11 cellular contexts compared by ENCODE assay signal in the genomic region with DNA sequence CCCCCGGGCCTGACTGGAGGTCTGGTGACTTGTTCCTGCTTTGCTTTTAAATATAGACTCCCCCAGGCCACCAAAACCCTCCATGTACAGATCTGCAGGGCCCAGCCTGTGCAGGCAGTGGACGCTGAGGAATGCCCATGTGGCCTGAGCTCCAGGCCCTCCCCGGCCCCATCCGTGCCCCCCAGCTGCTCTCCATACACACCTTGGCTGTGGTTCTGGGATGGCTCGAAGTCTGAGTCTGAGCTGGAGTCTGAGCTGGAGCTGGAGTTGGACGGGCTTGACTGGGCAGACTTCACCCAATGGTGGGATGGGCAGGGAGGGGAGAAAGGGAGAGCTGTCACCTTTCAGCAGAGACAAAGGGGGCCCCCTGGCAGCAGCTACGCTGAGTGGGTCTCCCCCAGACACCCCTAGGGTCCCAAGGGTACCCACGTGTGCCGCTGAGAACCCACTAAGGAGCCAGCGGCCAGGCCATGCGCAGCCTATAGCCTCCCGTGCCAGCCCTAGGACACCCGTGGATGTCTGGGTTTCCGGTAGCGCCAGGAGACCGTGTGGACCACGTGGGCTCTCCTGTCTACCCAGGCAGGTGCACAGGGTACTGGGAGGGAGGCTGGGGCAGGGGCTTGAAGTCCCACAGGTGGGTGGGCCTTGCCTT.
DNase-seq lines count a peak whose midpoint lies in the region; ATAC-seq and TF ChIP-seq lines count a peak whose summit lies in the region.
"Had no signal": no experiment of that assay in that cellular context is flagged by ENCODE, and none has a peak within 500 bp of the region (broad histone marks: within the 10 kb centered on the region; RNA-seq: fewer than 3 reads in every experiment).

No MANE protein-coding gene starts in this region.

- H3K9me2 ChIP-seq in neural cell (ENCODE audit: insufficient read depth, low read length), result no peaks in the 10 kb centered on the region

- no peaks in the 10 kb centered on the region for H3F3A ChIP-seq in neural cell (ENCODE audit: insufficient read depth, low read length, poor library complexity, severe bottlenecking)

- H3K4me1 ChIP-seq in left ventricle myocardium inferior (peaks cover 58% of the 10 kb centered on the region), vagina (peaks cover 48% of the 10 kb centered on the region)

- no peaks in the 10 kb centered on the region for H4K20me1 ChIP-seq in neural cell (ENCODE audit: insufficient read depth)

- no peak for TF ChIP-seq EP300 in neural cell (conservative IDR thresholded peaks at IDR 0.05; ENCODE audit: poor library complexity, severe bottlenecking)

- no peaks in the 10 kb centered on the region for H3K9me3 ChIP-seq in left ventricle myocardium inferior (replicated peaks)
- H3K9me3 ChIP-seq in neural cell (ENCODE audit: low read length), result no peaks in the 10 kb centered on the region
- no peaks in the 10 kb centered on the region for H3K9me3 ChIP-seq in vagina
- H3K9me3 ChIP-seq: neutrophil had no signal

- H3K36me3 ChIP-seq in left ventricle myocardium inferior, result peaks cover 45% of the 10 kb centered on the region
- H3K36me3 ChIP-seq in neural cell (ENCODE audit: insufficient read depth, low read length), result no peaks in the 10 kb centered on the region
- peaks cover 0 to 23% of the 10 kb centered on the region in 2 donors for H3K36me3 ChIP-seq in vagina

- H3K27ac ChIP-seq in left ventricle myocardium inferior (replicated peaks) (peak overlapping the region; percentile 29), neural cell (ENCODE audit: low read length) (peak overlapping the region; percentile 96), vagina (peak overlapping the region; percentile 7)
- H3K27ac ChIP-seq: neutrophil had no signal

- peak; percentile 1 for ATAC-seq in Right ventricle myocardium inferior
- ATAC-seq in left cardiac atrium, result no peak
- ATAC-seq in GM18909 (IDR thresholded peaks at IDR 0.05; ENCODE audit: poor library complexity, unreplicated experiment), result no peak

- DNase-seq in Right ventricle myocardium inferior (ENCODE audit: missing footprints) (peak; percentile 66), left cardiac atrium (no peak), left ventricle myocardium inferior (no peak), vagina (ENCODE audit: extremely low spot score in 2 of 2) (no peak), foreskin melanocyte (no peak), NCI-H774 (lab: John Stamatoyannopoulos, UW) (no peak)
- DNase-seq: cortex of kidney had no signal

- H2AFZ ChIP-seq in neural cell (ENCODE audit: low read depth, low read length), result peak overlapping the region; percentile 40

- H3K27me3 ChIP-seq in left ventricle myocardium inferior (ENCODE audit: low read depth) (no peaks in the 10 kb centered on the region), neural cell (ENCODE audit: insufficient read depth, low read depth, low read length) (no peaks in the 10 kb centered on the region), vagina (no peaks in the 10 kb centered on the region)
- H3K27me3 ChIP-seq: neutrophil had no signal

- intact Hi-C loops in Right ventricle myocardium inferior (cut with DNase I) (loop anchor here (1.0 to 10.0 kb wide), 3 partner anchors 62 to 173 kb away; no protein-coding TSS in a partner anchor), left cardiac atrium (cut with DNase I) (loop anchor here (2.0 to 5.0 kb wide), 2 partner anchors 79 to 81 kb away; no protein-coding TSS in a partner anchor), left ventricle myocardium inferior (cut with micrococcal nuclease) (loop anchor here (5.0 kb wide), 1 partner anchor 84 kb away; no protein-coding TSS in a partner anchor), vagina (cut with DNase I) (loop anchor here (5.0 to 10.0 kb wide), 2 partner anchors 64 to 147 kb away; a partner anchor contains a TSS)

- peak overlapping the region; percentile 89 for H3K4me2 ChIP-seq in neural cell (ENCODE audit: low read length)

- peak overlapping the region; percentile 89 for H3K9ac ChIP-seq in neural cell (ENCODE audit: low read length)

- no peak for TF ChIP-seq RAD21 in neural cell (conservative IDR thresholded peaks at IDR 0.05)

- peaks cover 14% of the 10 kb centered on the region for H3K79me2 ChIP-seq in neural cell (replicated peaks; ENCODE audit: insufficient read depth, low read length)

- H3K4me3 ChIP-seq in left ventricle myocardium inferior, result no peak overlapping the region
- H3K4me3 ChIP-seq in neural cell (ENCODE audit: low read length), result peak overlapping the region; percentile 80
- H3K4me3 ChIP-seq in vagina, result no peak overlapping the region
- H3K4me3 ChIP-seq: lung had no signal

- TF ChIP-seq POLR2A in vagina (IDR thresholded peaks at IDR 0.05), result no peak

- TF ChIP-seq CTCF in left ventricle myocardium inferior (IDR thresholded peaks at IDR 0.05; ENCODE audit: borderline replicate concordance) (no peak), neural cell (IDR thresholded peaks at IDR 0.05; ENCODE audit: poor library complexity, severe bottlenecking) (no peak), vagina (IDR thresholded peaks at IDR 0.05) (no peak)

TF ChIP-seq in neural cell, 6 proteins besides CTCF, POLR2A, EP300 and RAD21:
- TF ChIP-seq TAF1 (IDR thresholded peaks at IDR 0.05; ENCODE audit: low read depth), result no peak
- TF ChIP-seq EZH2 (IDR thresholded peaks at IDR 0.05; ENCODE audit: borderline replicate concordance, insufficient read depth, low read length, poor library complexity, severe bottlenecking), result no peak
- TF ChIP-seq, protein P1, sequence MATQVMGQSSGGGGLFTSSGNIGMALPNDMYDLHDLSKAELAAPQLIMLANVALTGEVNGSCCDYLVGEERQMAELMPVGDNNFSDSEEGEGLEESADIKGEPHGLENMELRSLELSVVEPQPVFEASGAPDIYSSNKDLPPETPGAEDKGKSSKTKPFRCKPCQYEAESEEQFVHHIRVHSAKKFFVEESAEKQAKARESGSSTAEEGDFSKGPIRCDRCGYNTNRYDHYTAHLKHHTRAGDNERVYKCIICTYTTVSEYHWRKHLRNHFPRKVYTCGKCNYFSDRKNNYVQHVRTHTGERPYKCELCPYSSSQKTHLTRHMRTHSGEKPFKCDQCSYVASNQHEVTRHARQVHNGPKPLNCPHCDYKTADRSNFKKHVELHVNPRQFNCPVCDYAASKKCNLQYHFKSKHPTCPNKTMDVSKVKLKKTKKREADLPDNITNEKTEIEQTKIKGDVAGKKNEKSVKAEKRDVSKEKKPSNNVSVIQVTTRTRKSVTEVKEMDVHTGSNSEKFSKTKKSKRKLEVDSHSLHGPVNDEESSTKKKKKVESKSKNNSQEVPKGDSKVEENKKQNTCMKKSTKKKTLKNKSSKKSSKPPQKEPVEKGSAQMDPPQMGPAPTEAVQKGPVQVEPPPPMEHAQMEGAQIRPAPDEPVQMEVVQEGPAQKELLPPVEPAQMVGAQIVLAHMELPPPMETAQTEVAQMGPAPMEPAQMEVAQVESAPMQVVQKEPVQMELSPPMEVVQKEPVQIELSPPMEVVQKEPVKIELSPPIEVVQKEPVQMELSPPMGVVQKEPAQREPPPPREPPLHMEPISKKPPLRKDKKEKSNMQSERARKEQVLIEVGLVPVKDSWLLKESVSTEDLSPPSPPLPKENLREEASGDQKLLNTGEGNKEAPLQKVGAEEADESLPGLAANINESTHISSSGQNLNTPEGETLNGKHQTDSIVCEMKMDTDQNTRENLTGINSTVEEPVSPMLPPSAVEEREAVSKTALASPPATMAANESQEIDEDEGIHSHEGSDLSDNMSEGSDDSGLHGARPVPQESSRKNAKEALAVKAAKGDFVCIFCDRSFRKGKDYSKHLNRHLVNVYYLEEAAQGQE (IDR thresholded peaks at IDR 0.05; ENCODE audit: borderline replicate concordance), result no peak
- no peak for TF ChIP-seq MXI1 (conservative IDR thresholded peaks at IDR 0.05; ENCODE audit: poor library complexity, severe bottlenecking)
- no peak for TF ChIP-seq SMC3 (conservative IDR thresholded peaks at IDR 0.05; ENCODE audit: poor library complexity)
- no peak for TF ChIP-seq POLR2AphosphoS5 (IDR thresholded peaks at IDR 0.05)

Comparison
In these comparisons a context has a peak if more than half of its experiments do, and no peak if none do; other contexts are left out.
1. H3K27ac ChIP-seq: peak in every context shown above with its lines; median percentile 96 in neural cell; 29 in left ventricle myocardium inferior; 7 in vagina.